In the genomic region with DNA sequence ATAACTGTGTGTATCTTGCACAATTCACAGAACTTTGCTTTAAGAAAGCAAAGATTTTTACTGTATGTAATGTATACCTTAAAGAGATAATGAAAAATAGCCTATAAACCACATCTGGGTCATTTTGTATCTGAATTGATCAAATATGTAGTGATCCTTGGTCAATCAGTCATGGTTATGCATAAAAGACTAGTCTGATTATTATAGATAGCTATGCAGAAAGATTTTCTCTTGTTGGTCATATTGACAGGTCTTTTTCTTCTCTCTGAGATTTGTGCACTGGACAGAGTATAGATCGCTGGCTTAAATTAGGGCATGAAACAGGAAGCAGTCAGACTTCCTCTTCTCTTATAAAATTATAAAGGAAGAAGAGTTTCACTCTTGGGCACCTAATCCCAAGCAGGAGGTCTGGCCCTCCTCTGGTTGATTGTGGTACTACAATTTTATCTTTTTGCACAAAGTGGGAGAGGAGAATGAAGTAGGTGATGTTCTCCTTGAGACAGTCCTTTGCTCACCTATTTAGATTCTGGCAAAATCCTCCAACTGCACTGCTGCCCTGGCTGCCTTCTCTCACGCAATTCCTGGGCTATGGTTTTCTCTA, we compare ENCODE assay signal across 8 cellular contexts.
DNase-seq lines count a peak whose midpoint lies in the region; ATAC-seq and TF ChIP-seq lines count a peak whose summit lies in the region.

No MANE protein-coding gene starts in this region.

- H3K27me3 Mint-ChIP-seq in neural crest cell (ENCODE audit: low read depth): no peaks in the 10 kb centered on the region
- no peaks in the 10 kb centered on the region for H3K27me3 Mint-ChIP-seq in activated CD4-positive, alpha-beta memory T cell treated with anti-CD3 and anti-CD28 coated beads, Interleukin-2, amount 10 ng/mL, durations not matched to agents 7 days and 5 days

- TF ChIP-seq CTCF in epithelial cell of esophagus (IDR thresholded peaks at IDR 0.05; ENCODE audit: insufficient read depth, low read depth, low read length, missing control alignments) (peak; percentile 75), neural crest cell (conservative IDR thresholded peaks at IDR 0.05) (peak; percentile 71)

- ATAC-seq in GM19455 (IDR thresholded peaks at IDR 0.05; ENCODE audit: unreplicated experiment): peak; percentile 97
- ATAC-seq in HG03439 (IDR thresholded peaks at IDR 0.05; ENCODE audit: unreplicated experiment): peak; percentile 88

- no peak overlapping the region for H3K4me3 ChIP-seq in epithelial cell of esophagus (ENCODE audit: low read length)

- no peak overlapping the region for H3K27ac Mint-ChIP-seq in neural crest cell (ENCODE audit: unreplicated experiment)
- no peak overlapping the region for H3K27ac Mint-ChIP-seq in activated CD4-positive, alpha-beta memory T cell treated with anti-CD3 and anti-CD28 coated beads, Interleukin-2, amount 10 ng/mL, durations not matched to agents 7 days and 5 days

- POLR2A ChIA-PET in activated CD4-positive, alpha-beta memory T cell treated with anti-CD3 and anti-CD28 coated beads, Interleukin-2, amount 10 ng/mL, durations not matched to agents 7 days and 5 days (lab: Charles Lee): no interaction called here

- peaks cover 6% of the 10 kb centered on the region for H3K9me3 Mint-ChIP-seq in neural crest cell
- no peaks in the 10 kb centered on the region for H3K9me3 Mint-ChIP-seq in activated CD4-positive, alpha-beta memory T cell treated with anti-CD3 and anti-CD28 coated beads, Interleukin-2, amount 10 ng/mL, durations not matched to agents 7 days and 5 days

- CTCF ChIA-PET in activated CD4-positive, alpha-beta memory T cell treated with anti-CD3 and anti-CD28 coated beads, Interleukin-2, amount 10 ng/mL, durations not matched to agents 7 days and 5 days (lab: Charles Lee): no interaction called here

- H3K36me3 Mint-ChIP-seq in neural crest cell (ENCODE audit: low read depth): no peaks in the 10 kb centered on the region
- H3K36me3 Mint-ChIP-seq in activated CD4-positive, alpha-beta memory T cell treated with anti-CD3 and anti-CD28 coated beads, Interleukin-2, amount 10 ng/mL, durations not matched to agents 7 days and 5 days (ENCODE audit: low read depth): no peaks in the 10 kb centered on the region

- no peak overlapping the region for H3K4me3 Mint-ChIP-seq in neural crest cell
- H3K4me3 Mint-ChIP-seq in activated CD4-positive, alpha-beta memory T cell treated with anti-CD3 and anti-CD28 coated beads, Interleukin-2, amount 10 ng/mL, durations not matched to agents 7 days and 5 days: no peak overlapping the region

- H3K4me1 Mint-ChIP-seq in neural crest cell: no peaks in the 10 kb centered on the region
- H3K4me1 Mint-ChIP-seq in activated CD4-positive, alpha-beta memory T cell treated with anti-CD3 and anti-CD28 coated beads, Interleukin-2, amount 10 ng/mL, durations not matched to agents 7 days and 5 days: no peaks in the 10 kb centered on the region

- DNase-seq in EL: peak; percentile 10
- DNase-seq in RKO (ENCODE audit: low spot score): peak; percentile 39
- DNase-seq in epithelial cell of esophagus (ENCODE audit: low read depth): peak; percentile 48
- DNase-seq in neural crest cell (ENCODE audit: low read depth, low spot score): peak; percentile 23
- no peak for DNase-seq in T1000 (lab: John Stamatoyannopoulos, UW)
- DNase-seq in activated CD4-positive, alpha-beta memory T cell treated with anti-CD3 and anti-CD28 coated beads, Interleukin-2, amount 10 ng/mL, durations not matched to agents 7 days and 5 days: no peak

Comparison
In these comparisons a context has a peak if more than half of its experiments do, and no peak if none do; other contexts are left out.
1. DNase-seq: peak in EL (single experiment), RKO (single experiment), epithelial cell of esophagus (single experiment) and neural crest cell (single experiment); none in T1000 (single experiment) and activated CD4-positive, alpha-beta memory T cell treated with anti-CD3 and anti-CD28 coated beads, Interleukin-2, amount 10 ng/mL, durations not matched to agents 7 days and 5 days (single experiment).